16 cellular contexts compared by ENCODE assay signal in genomic region chr13:50353651-50354415, GRCh38.
DNase-seq lines count a peak whose midpoint lies in the region; ATAC-seq, FAIRE-seq and TF ChIP-seq lines count a peak whose summit lies in the region.
"Had no signal": no experiment of that assay in that cellular context is flagged by ENCODE, and none has a peak within 500 bp of the region (broad histone marks: within the 10 kb centered on the region; RNA-seq: fewer than 3 reads in every experiment).

No MANE protein-coding gene starts in this region.

- CTCF ChIA-PET in mammary epithelial cell (lab: Charles Lee; ENCODE audit: low non-redundant PET), result no interaction called here

- no peak overlapping the region for H3K4me3 Mint-ChIP-seq in astrocyte (ENCODE audit: unreplicated experiment)

- WGBS in mammary epithelial cell (ENCODE audit: low coverage, missing lambda C conversion rate), result 90% methylated on average over 3 of the region's 3 CpGs

- H4K20me1 ChIP-seq in mammary epithelial cell (ENCODE audit: insufficient read depth, low read length) (no peaks in the 10 kb centered on the region), astrocyte (ENCODE audit: insufficient read depth, low read length) (no peaks in the 10 kb centered on the region)

- ATAC-seq in left lung (peak; percentile 43), GM18502 (IDR thresholded peaks at IDR 0.05; ENCODE audit: poor library complexity, unreplicated experiment) (no peak)
- ATAC-seq: SK-N-SH treated with all-trans-retinoic acid at 6 μM for 48 hours had no signal

- no peak for TF ChIP-seq POLR2A in breast epithelium (IDR thresholded peaks at IDR 0.05)

- DNase-seq in mammary epithelial cell (peak; percentile 54), breast epithelium (ENCODE audit: low spot score in 2 of 2) (no peak), astrocyte (ENCODE audit: low read depth) (peak; percentile 68), left lung (no peak), DMS79 treated with DMSO at 0.1 percent for 48 hours (lab: John Stamatoyannopoulos, UW) (no peak), left ventricle myocardium inferior (no peak)
- DNase-seq in activated CD4-positive, alpha-beta T cell treated with anti-CD3 and anti-CD28 coated beads for 4 hours, result no peak
- DNase-seq: adrenal gland; DMS79; immature natural killer cell; NCI-H1092; NCI-H526; stimulated activated naive CD4-positive, alpha-beta T cell treated with Interleukin-2 at 50 U/mL for 16 hours had no signal

- in situ Hi-C loops in mammary epithelial cell (cut with MboI; ENCODE audit: low sequenced_read_pairs in 2 of 2), result no loop called here

- no peaks in the 10 kb centered on the region for H3K4me1 ChIP-seq in mammary epithelial cell (ENCODE audit: insufficient read depth, low read length)
- no peaks in the 10 kb centered on the region for H3K4me1 ChIP-seq in breast epithelium
- H3K4me1 ChIP-seq in astrocyte (ENCODE audit: insufficient read depth, low read length), result peaks cover 33% of the 10 kb centered on the region
- peaks cover 13 to 23% of the 10 kb centered on the region in 2 donors for H3K4me1 ChIP-seq in left lung
- H3K4me1 ChIP-seq in left ventricle myocardium inferior, result peaks cover 21% of the 10 kb centered on the region

- H3K36me3 ChIP-seq in mammary epithelial cell (ENCODE audit: insufficient read depth, low read length) (no peaks in the 10 kb centered on the region), breast epithelium (no peaks in the 10 kb centered on the region), astrocyte (ENCODE audit: insufficient read depth, low read length) (no peaks in the 10 kb centered on the region), left lung (no peaks in the 10 kb centered on the region), left ventricle myocardium inferior (no peaks in the 10 kb centered on the region)
- H3K36me3 ChIP-seq: adrenal gland had no signal

- no peaks in the 10 kb centered on the region for H3K27me3 Mint-ChIP-seq in astrocyte (ENCODE audit: low read depth, unreplicated experiment)

- no peaks in the 10 kb centered on the region for H3K79me2 ChIP-seq in mammary epithelial cell (ENCODE audit: insufficient read depth, low read length)
- no peaks in the 10 kb centered on the region for H3K79me2 ChIP-seq in astrocyte (ENCODE audit: insufficient read depth, low read length)

- dilution Hi-C loops in mammary epithelial cell (cut with HindIII; ENCODE audit: low sequenced_read_pairs), result no loop called here

- H3K4me3 ChIP-seq in mammary epithelial cell (replicated peaks in 1 of 3; ENCODE audit: insufficient read depth in 1 of 3, low read depth in 2 of 3, low read length in 3 of 3) (no peak overlapping the region), breast epithelium (no peak overlapping the region), astrocyte (ENCODE audit: insufficient read depth, low read depth, low read length) (no peak overlapping the region), left lung (no peak overlapping the region), left ventricle myocardium inferior (no peak overlapping the region)
- H3K4me3 ChIP-seq: adrenal gland had no signal

- no peaks in the 10 kb centered on the region for H3K9me3 Mint-ChIP-seq in astrocyte (ENCODE audit: unreplicated experiment)
- H3K9me3 Mint-ChIP-seq: immature natural killer cell had no signal

- H3K4me2 ChIP-seq in mammary epithelial cell (ENCODE audit: insufficient read depth, low read depth, low read length), result no peak overlapping the region
- H3K4me2 ChIP-seq in astrocyte (ENCODE audit: low read length), result peak overlapping the region; percentile 59

- H3K27me3 ChIP-seq in mammary epithelial cell (ENCODE audit: insufficient read depth, low read length) (no peaks in the 10 kb centered on the region), breast epithelium (no peaks in the 10 kb centered on the region), astrocyte (ENCODE audit: insufficient read depth, low read length) (no peaks in the 10 kb centered on the region), left lung (no peaks in the 10 kb centered on the region), left ventricle myocardium inferior (ENCODE audit: low read depth) (no peaks in the 10 kb centered on the region)
- H3K27me3 ChIP-seq: adrenal gland had no signal

- intact Hi-C loops in mammary epithelial cell (cut with micrococcal nuclease) (no loop called here), breast epithelium (cut with DNase I; ENCODE audit: low total_unique reads) (no loop called here), left lung (cut with DNase I) (no loop called here), left ventricle myocardium inferior (cut with micrococcal nuclease) (no loop called here)

- H3K27ac Mint-ChIP-seq in astrocyte (ENCODE audit: unreplicated experiment), result peak overlapping the region; percentile 31

- no TSS peak for BruUV-seq in mammary epithelial cell (replicated peaks; lab: Mats Ljungman, UMichigan)

- peak; percentile 58 for FAIRE-seq in astrocyte (lab: Jason Lieb, UNC)
- FAIRE-seq: endothelial cell of umbilical vein had no signal

- H3K9me3 ChIP-seq in mammary epithelial cell (replicated peaks; ENCODE audit: insufficient read depth, low read length), result no peaks in the 10 kb centered on the region
- no peaks in the 10 kb centered on the region for H3K9me3 ChIP-seq in breast epithelium
- no peaks in the 10 kb centered on the region for H3K9me3 ChIP-seq in astrocyte (ENCODE audit: insufficient read depth, low read depth, low read length)
- no peaks in the 10 kb centered on the region for H3K9me3 ChIP-seq in left lung
- no peaks in the 10 kb centered on the region for H3K9me3 ChIP-seq in left ventricle myocardium inferior (replicated peaks)
- H3K9me3 ChIP-seq: adrenal gland had no signal

- H2AFZ ChIP-seq in mammary epithelial cell (ENCODE audit: low read depth, low read length) (no peak overlapping the region), astrocyte (ENCODE audit: low read depth, low read length) (peak overlapping the region; percentile 21)

- no peak overlapping the region for H3K27ac ChIP-seq in mammary epithelial cell (ENCODE audit: insufficient read depth, low read depth, low read length)
- peak overlapping the region in 1 of 2 donors; percentile 26 for H3K27ac ChIP-seq in breast epithelium
- H3K27ac ChIP-seq in astrocyte (ENCODE audit: low read depth, low read length), result peak overlapping the region; percentile 71
- no peak overlapping the region for H3K27ac ChIP-seq in left lung
- no peak overlapping the region for H3K27ac ChIP-seq in left ventricle myocardium inferior (replicated peaks)
- H3K27ac ChIP-seq: adrenal gland had no signal

- TF ChIP-seq CTCF in mammary epithelial cell (conservative IDR thresholded peaks at IDR 0.05 in 1 of 2, IDR thresholded peaks at IDR 0.05 in 1 of 2; ENCODE audit: extremely low read depth in 1 of 2, insufficient read depth in 1 of 2, low read depth in 1 of 2, low read length in 2 of 2) (no peak), breast epithelium (IDR thresholded peaks at IDR 0.05) (no peak), astrocyte (IDR thresholded peaks at IDR 0.05; ENCODE audit: insufficient read depth, low read depth, low read length) (no peak), left lung (IDR thresholded peaks at IDR 0.05) (no peak), left ventricle myocardium inferior (IDR thresholded peaks at IDR 0.05; ENCODE audit: borderline replicate concordance) (no peak)

- peaks cover 31% of the 10 kb centered on the region for H3K4me1 Mint-ChIP-seq in astrocyte (ENCODE audit: low read depth, unreplicated experiment)

- no peaks in the 10 kb centered on the region for H3K36me3 Mint-ChIP-seq in astrocyte (ENCODE audit: low read depth, unreplicated experiment)
- H3K36me3 Mint-ChIP-seq: immature natural killer cell had no signal

- H3K9ac ChIP-seq in mammary epithelial cell (ENCODE audit: insufficient read depth, low read length) (no peak overlapping the region), astrocyte (ENCODE audit: low read length) (peak overlapping the region; percentile 23)

Comparison
In these comparisons a context has a peak if more than half of its experiments do, and no peak if none do; other contexts are left out.
1. DNase-seq: peak in mammary epithelial cell (single experiment) and astrocyte (single experiment); none in breast epithelium (0 of 2), left lung (0 of 2), DMS79 treated with DMSO at 0.1 percent for 48 hours (single experiment), left ventricle myocardium inferior (single experiment) and activated CD4-positive, alpha-beta T cell treated with anti-CD3 and anti-CD28 coated beads for 4 hours (0 of 2).